12 cellular contexts compared by ENCODE assay signal in genomic region chr21:42835611-42836401, GRCh38.
"Had no signal": no experiment of that assay in that cellular context is flagged by ENCODE, and none has a peak within 500 bp of the region (broad histone marks: within the 10 kb centered on the region; RNA-seq: fewer than 3 reads in every experiment).

No MANE protein-coding gene starts in this region.

- H3K4me1 ChIP-seq: adrenal gland, pancreas had no signal

- H3K27me3 ChIP-seq: adrenal gland, pancreas had no signal

- FAIRE-seq: islet of Langerhans, pancreas had no signal

- H3K4me3 Mint-ChIP-seq: activated T-helper 1 cell treated with anti-CD3 and anti-CD28 coated beads, Interleukin-12 subunit alpha, Interleukin-12 subunit beta, Interleukin-2, Interleukin-4 antibody, amounts not matched to agents 30 ng/mL and 10 ng/mL and 1 ng/mL, durations not matched to agents 14 hours and 24 hours and 36 hours; stimulated activated memory B cell treated with anti-CD40 and anti-IgM and Interleukin-4, amounts not matched to agents 10 μg/mL and 1 μg/mL and 100 μg/mL, for 72 hours had no signal

- DNase-seq: activated CD4-positive, alpha-beta T cell treated with anti-CD3 and anti-CD28 coated beads, Interleukin-2, amount 50 U/mL, for 1 hour; activated CD4-positive, CD25-positive, alpha-beta regulatory T cell; activated naive CD4-positive, alpha-beta T cell treated with Interleukin-2 at 50 U/mL for 16 hours; stimulated activated CD4-positive, alpha-beta T cell treated with anti-CD3 and anti-CD28 coated beads, Interleukin-2, amount 100 ng/mL, for 48 hours; T-helper 2 cell; transverse colon had no signal

- ATAC-seq: left lobe of liver; pancreas; stimulated activated memory B cell treated with anti-CD40 and anti-IgM and Interleukin-4, amounts not matched to agents 10 μg/mL and 1 μg/mL and 100 μg/mL, for 72 hours had no signal

- H3K9me3 Mint-ChIP-seq: activated T-helper 1 cell treated with anti-CD3 and anti-CD28 coated beads, Interleukin-12 subunit alpha, Interleukin-12 subunit beta, Interleukin-2, Interleukin-4 antibody, amounts not matched to agents 30 ng/mL and 10 ng/mL and 1 ng/mL, durations not matched to agents 14 hours and 24 hours and 36 hours; stimulated activated memory B cell treated with anti-CD40 and anti-IgM and Interleukin-4, amounts not matched to agents 10 μg/mL and 1 μg/mL and 100 μg/mL, for 72 hours had no signal

- H3K27ac ChIP-seq: adrenal gland, pancreas, transverse colon had no signal

- H3K27ac Mint-ChIP-seq: stimulated activated memory B cell treated with anti-CD40 and anti-IgM and Interleukin-4, amounts not matched to agents 10 μg/mL and 1 μg/mL and 100 μg/mL, for 72 hours had no signal

- H3K4me3 ChIP-seq: adrenal gland, pancreas, transverse colon had no signal

- H3K9me3 ChIP-seq: adrenal gland, pancreas, transverse colon had no signal

- H3K36me3 ChIP-seq: transverse colon had no signal
